In the genomic region with DNA sequence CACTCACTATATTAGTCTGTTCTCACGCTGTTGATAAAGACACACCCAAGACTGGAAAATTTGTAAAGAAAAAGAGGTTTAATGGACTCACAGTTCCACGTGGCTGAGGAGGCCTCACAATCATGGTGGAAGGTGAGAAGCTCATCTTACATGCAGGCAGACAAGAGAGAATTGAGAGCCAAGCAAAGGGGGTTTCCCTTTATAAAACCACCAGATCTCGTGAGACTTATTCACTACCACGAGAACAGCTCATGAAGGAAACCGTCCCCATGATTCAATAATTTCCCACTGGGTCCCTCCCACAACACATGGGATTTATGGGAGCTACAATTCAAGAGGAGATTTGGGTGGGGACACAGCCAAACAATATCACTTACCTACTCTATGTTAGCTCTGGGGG, we compare ENCODE assay signal across 9 cellular contexts. TPM values are rescaled to one million over a fixed set of nuclear protein-coding genes. Genes with fewer than 3 reads are reported as not detected.
DNase-seq lines count a peak whose midpoint lies in the region; ATAC-seq and TF ChIP-seq lines count a peak whose summit lies in the region.
"Not testable (repeated sequence)": the region's sequence is repeated elsewhere in the genome, so short reads cannot be mapped to it uniquely, and the experiment has no call there.
"Had no signal": no experiment of that assay in that cellular context is flagged by ENCODE, and none has a peak within 500 bp of the region (broad histone marks: within the 10 kb centered on the region; RNA-seq: fewer than 3 reads in every experiment).

No MANE protein-coding gene starts in this region.

- peak; percentile 39 for ATAC-seq in activated CD4-positive, alpha-beta T cell treated with anti-CD3 and anti-CD28 coated beads for 36 hours
- peak; percentile 27 to 51 for ATAC-seq in stimulated activated naive B cell treated with anti-CD40 and anti-IgM and Interleukin-4, amounts not matched to agents 10 μg/mL and 1 μg/mL and 100 μg/mL, for 72 hours (replicated peaks)
- not testable (repeated sequence) for ATAC-seq in thoracic aorta (ENCODE audit: insufficient number of reproducible peaks, low FRiP score, low read depth)

- DNase-seq in Karpas-422; activated CD4-positive, alpha-beta T cell treated with anti-CD3 and anti-CD28 coated beads for 36 hours; caudate nucleus (lab: John Stamatoyannopoulos, UW); stimulated activated naive B cell treated with anti-CD40 and anti-IgM and Interleukin-4, amounts not matched to agents 10 μg/mL and 1 μg/mL and 100 μg/mL, for 72 hours; thoracic aorta (ENCODE audit: low spot score): not testable (repeated sequence)
- peak; percentile 29 for DNase-seq in fibroblast of mammary gland (ENCODE audit: low read depth)

- H3K27me3 Mint-ChIP-seq in activated CD4-positive, alpha-beta T cell treated with anti-CD3 and anti-CD28 coated beads for 36 hours; stimulated activated naive B cell treated with anti-CD40 and anti-IgM and Interleukin-4, amounts not matched to agents 10 μg/mL and 1 μg/mL and 100 μg/mL, for 72 hours: not testable (repeated sequence)

- CTCF ChIA-PET in activated CD4-positive, alpha-beta T cell treated with anti-CD3 and anti-CD28 coated beads for 36 hours (lab: Charles Lee): interaction anchor here (1.1 to 2.1 kb wide), 2 partner anchors 12 to 199 kb away, joined by 4 to 9 read pairs; no protein-coding TSS in a partner anchor

- not testable (repeated sequence) for H3K27me3 ChIP-seq in Karpas-422 (ENCODE audit: low read length); thoracic aorta (replicated peaks; ENCODE audit: insufficient read depth)

- H3K9ac ChIP-seq in Karpas-422 (ENCODE audit: low read length): not testable (repeated sequence)

- H2AFZ ChIP-seq in Karpas-422 (ENCODE audit: low read length): peak overlapping the region; percentile 23

- H4K20me1 ChIP-seq in Karpas-422 (ENCODE audit: insufficient read depth, low read depth, low read length): not testable (repeated sequence)

- H3K27ac ChIP-seq in Karpas-422 (ENCODE audit: low read length): not testable (repeated sequence)
- H3K27ac ChIP-seq in caudate nucleus (ENCODE audit: low read depth, low read length) (peak overlapping the region; percentile 46), thoracic aorta (peak overlapping the region; percentile 32 to 62)

- not testable (repeated sequence) for H3K4me1 ChIP-seq in Karpas-422 (ENCODE audit: low read length)
- peaks cover 20 to 84% of the 10 kb centered on the region in 2 donors for H3K4me1 ChIP-seq in thoracic aorta (ENCODE audit: control insufficient read depth in 1 of 2, low read depth in 2 of 2)

- H3K9me3 ChIP-seq in Karpas-422 (ENCODE audit: low read length); thoracic aorta: not testable (repeated sequence)

- H3K9me3 Mint-ChIP-seq in activated CD4-positive, alpha-beta T cell treated with anti-CD3 and anti-CD28 coated beads for 36 hours (ENCODE audit: low read depth); stimulated activated naive B cell treated with anti-CD40 and anti-IgM and Interleukin-4, amounts not matched to agents 10 μg/mL and 1 μg/mL and 100 μg/mL, for 72 hours: not testable (repeated sequence)

- not testable (repeated sequence) for TF ChIP-seq CTCF in fibroblast of mammary gland (conservative IDR thresholded peaks at IDR 0.05; ENCODE audit: control insufficient read depth, insufficient read depth, low read depth, low read length); thoracic aorta (IDR thresholded peaks at IDR 0.05)

- not testable (repeated sequence) for H3K4me3 Mint-ChIP-seq in activated CD4-positive, alpha-beta T cell treated with anti-CD3 and anti-CD28 coated beads for 36 hours; stimulated activated naive B cell treated with anti-CD40 and anti-IgM and Interleukin-4, amounts not matched to agents 10 μg/mL and 1 μg/mL and 100 μg/mL, for 72 hours

- H3K4me3 ChIP-seq in Karpas-422 (ENCODE audit: low read length); fibroblast of mammary gland (ENCODE audit: control insufficient read depth, low read depth, low read length); thoracic aorta: not testable (repeated sequence)

- H3K36me3 ChIP-seq in Karpas-422 (ENCODE audit: insufficient read depth, low read length); thoracic aorta: not testable (repeated sequence)

- not testable (repeated sequence) for H3K9me2 ChIP-seq in Karpas-422 (replicated peaks; ENCODE audit: insufficient read depth, low read length)

- not testable (repeated sequence) for H3K4me1 Mint-ChIP-seq in activated CD4-positive, alpha-beta T cell treated with anti-CD3 and anti-CD28 coated beads for 36 hours
- peaks cover 5 to 11% of the 10 kb centered on the region in 2 donors for H3K4me1 Mint-ChIP-seq in stimulated activated naive B cell treated with anti-CD40 and anti-IgM and Interleukin-4, amounts not matched to agents 10 μg/mL and 1 μg/mL and 100 μg/mL, for 72 hours

- POLR2A ChIA-PET in activated CD4-positive, alpha-beta T cell treated with anti-CD3 and anti-CD28 coated beads for 36 hours (lab: Charles Lee): not testable (repeated sequence)

- intact Hi-C loops in activated CD4-positive, alpha-beta T cell treated with anti-CD3 and anti-CD28 coated beads for 36 hours (cut with DNase I, micrococcal nuclease): not testable (repeated sequence)

- peak overlapping the region; percentile 8 for H3K27ac Mint-ChIP-seq in activated CD4-positive, alpha-beta T cell treated with anti-CD3 and anti-CD28 coated beads for 36 hours
- H3K27ac Mint-ChIP-seq in stimulated activated naive B cell treated with anti-CD40 and anti-IgM and Interleukin-4, amounts not matched to agents 10 μg/mL and 1 μg/mL and 100 μg/mL, for 72 hours: not testable (repeated sequence)

- not testable (repeated sequence) for H3K4me2 ChIP-seq in Karpas-422 (ENCODE audit: low read depth, low read length, poor library complexity, severe bottlenecking)

- H3K36me3 Mint-ChIP-seq in activated CD4-positive, alpha-beta T cell treated with anti-CD3 and anti-CD28 coated beads for 36 hours (ENCODE audit: low read depth); stimulated activated naive B cell treated with anti-CD40 and anti-IgM and Interleukin-4, amounts not matched to agents 10 μg/mL and 1 μg/mL and 100 μg/mL, for 72 hours: not testable (repeated sequence)

- H3K79me2 ChIP-seq in Karpas-422 (ENCODE audit: low read length): not testable (repeated sequence)

RNA-seq across cellular contexts. Expression of a gene that starts 23.9 kb away (rescaled TPM):
- total RNA-seq in Karpas-422 (2014; rRNA removed; shearing (Covaris generic); ENCODE audit: low replicate concordance): 0.18 and 0.22 TPM in 2 replicates
- under 1 TPM; 0.07 to 0.16 TPM for total RNA-seq in activated CD4-positive, alpha-beta T cell treated with anti-CD3 and anti-CD28 coated beads for 36 hours
- total RNA-seq in thoracic aorta: 10 to 100 TPM; 10.7 to 25.5 TPM
- total RNA-seq: CD4-positive, alpha-beta memory T cell; Daoy; GM23248 had no signal

RNA-seq across cellular contexts. Expression of a gene that starts 36.0 kb away (rescaled TPM):
- 33.2 and 36.9 TPM in 2 replicates for total RNA-seq in Karpas-422 (2014; rRNA removed; shearing (Covaris generic); ENCODE audit: low replicate concordance)
- 10 to 100 TPM; 16.1 to 19.3 TPM for total RNA-seq in activated CD4-positive, alpha-beta T cell treated with anti-CD3 and anti-CD28 coated beads for 36 hours
- 10 to 100 TPM; 16.2 to 31.5 TPM for total RNA-seq in thoracic aorta
